Comparison of ENCODE assay signal across 1 cellular context in the genomic region with DNA sequence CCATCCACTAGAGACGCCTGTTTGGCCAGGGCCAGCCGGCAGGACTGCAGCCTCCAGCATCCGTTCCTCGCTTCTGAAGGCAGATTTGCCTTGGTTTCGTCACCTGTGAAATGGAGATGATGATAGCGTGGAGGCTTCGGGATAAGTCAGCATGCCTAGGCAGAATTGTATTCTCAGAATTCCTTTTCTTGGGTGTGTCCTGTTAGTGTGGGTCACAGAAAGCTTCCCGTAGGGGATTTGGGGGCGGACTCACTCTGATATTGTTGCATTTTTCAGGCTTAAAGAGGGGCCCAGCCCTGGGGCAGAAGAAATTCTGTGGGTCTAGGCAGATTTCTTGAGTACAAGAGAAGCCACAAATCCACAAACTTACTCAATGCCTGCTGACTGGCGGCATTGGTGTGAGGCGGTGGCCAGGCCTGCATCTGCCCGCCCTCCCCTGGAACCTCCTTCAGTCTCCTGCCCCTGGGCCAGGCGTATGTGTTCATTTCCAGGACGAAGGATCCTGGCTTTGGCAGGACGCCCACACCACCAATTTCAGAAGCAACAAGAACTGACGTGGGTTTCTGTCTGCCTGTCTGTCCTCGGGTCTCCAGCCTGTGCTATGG.
TF ChIP-seq lines count a peak whose summit lies in the region.

No MANE protein-coding gene starts in this region.

TF ChIP-seq in IMR-90, 13 proteins besides CTCF, POLR2A, EP300 and RAD21 (continued from another document):
- TF ChIP-seq, protein P1, sequence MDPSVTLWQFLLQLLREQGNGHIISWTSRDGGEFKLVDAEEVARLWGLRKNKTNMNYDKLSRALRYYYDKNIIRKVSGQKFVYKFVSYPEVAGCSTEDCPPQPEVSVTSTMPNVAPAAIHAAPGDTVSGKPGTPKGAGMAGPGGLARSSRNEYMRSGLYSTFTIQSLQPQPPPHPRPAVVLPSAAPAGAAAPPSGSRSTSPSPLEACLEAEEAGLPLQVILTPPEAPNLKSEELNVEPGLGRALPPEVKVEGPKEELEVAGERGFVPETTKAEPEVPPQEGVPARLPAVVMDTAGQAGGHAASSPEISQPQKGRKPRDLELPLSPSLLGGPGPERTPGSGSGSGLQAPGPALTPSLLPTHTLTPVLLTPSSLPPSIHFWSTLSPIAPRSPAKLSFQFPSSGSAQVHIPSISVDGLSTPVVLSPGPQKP (IDR thresholded peaks at IDR 0.05; ENCODE audit: borderline replicate concordance, low read depth, low read length) = no peak
- TF ChIP-seq MXI1 (IDR thresholded peaks at IDR 0.05; ENCODE audit: borderline replicate concordance, low read depth, low read length) = no peak
- TF ChIP-seq NFE2L2 (IDR thresholded peaks at IDR 0.05; ENCODE audit: low read depth, low read length) = no peak
- no peak for TF ChIP-seq RFX5 (IDR thresholded peaks at IDR 0.05; ENCODE audit: low read depth, low read length)
- no peak for TF ChIP-seq BHLHE40 (IDR thresholded peaks at IDR 0.05; ENCODE audit: low read depth, low read length)
